In the genomic region with DNA sequence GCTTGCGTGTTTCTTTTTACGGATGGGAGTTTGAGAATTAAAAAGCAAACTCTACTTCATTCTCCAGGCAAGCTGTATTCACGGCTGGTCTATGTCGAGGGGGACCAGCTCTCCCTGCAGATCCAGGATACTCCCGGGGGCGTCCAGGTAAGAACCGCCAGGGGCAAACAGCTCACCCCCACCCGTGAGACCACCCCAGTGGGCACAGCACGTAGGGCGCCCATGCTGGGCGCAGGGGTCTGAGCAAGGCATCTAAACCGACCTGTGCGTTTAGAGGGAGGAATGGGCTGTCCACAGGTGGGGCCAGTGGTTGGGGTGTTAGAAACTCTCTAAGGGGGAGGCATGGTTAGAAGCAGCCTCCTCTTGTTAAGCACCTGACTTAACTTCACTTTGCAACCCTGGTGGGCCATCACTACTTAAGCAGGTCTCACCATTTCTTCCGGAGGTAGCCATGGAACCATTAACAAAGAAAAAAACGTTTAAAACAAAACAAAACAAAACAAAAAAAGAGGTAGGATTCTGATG, we compare ENCODE assay signal across 9 cellular contexts. TPM values are rescaled to one million over a fixed set of nuclear protein-coding genes. Genes with fewer than 3 reads are reported as not detected.
DNase-seq lines count a peak whose midpoint lies in the region; ATAC-seq and TF ChIP-seq lines count a peak whose summit lies in the region.
"Had no signal": no experiment of that assay in that cellular context is flagged by ENCODE, and none has a peak within 500 bp of the region (broad histone marks: within the 10 kb centered on the region; RNA-seq: fewer than 3 reads in every experiment).

No MANE protein-coding gene starts in this region.

- H3K4me3 Mint-ChIP-seq in activated naive CD4-positive, alpha-beta T cell treated with anti-CD3 and anti-CD28 coated beads for 36 hours = peak overlapping the region; percentile 83
- peak overlapping the region; percentile 84 for H3K4me3 Mint-ChIP-seq in mesothelial cell of epicardium

- peaks cover 6% of the 10 kb centered on the region for H3K4me1 Mint-ChIP-seq in activated naive CD4-positive, alpha-beta T cell treated with anti-CD3 and anti-CD28 coated beads for 36 hours (ENCODE audit: low read depth)
- peaks cover 46% of the 10 kb centered on the region for H3K4me1 Mint-ChIP-seq in mesothelial cell of epicardium

- H3K36me3 ChIP-seq in mammary epithelial cell (ENCODE audit: insufficient read depth, low read length) = no peaks in the 10 kb centered on the region
- peaks cover 0 to 4% (median 0%) of the 10 kb centered on the region in 4 donors for H3K36me3 ChIP-seq in upper lobe of left lung

- dilution Hi-C loops in mammary epithelial cell (cut with HindIII; ENCODE audit: low sequenced_read_pairs) = no loop called here

- TF ChIP-seq POLR2A in upper lobe of left lung (IDR thresholded peaks at IDR 0.05) = no peak

- H3K27ac Mint-ChIP-seq in activated naive CD4-positive, alpha-beta T cell treated with anti-CD3 and anti-CD28 coated beads for 36 hours = no peak overlapping the region
- peak overlapping the region; percentile 37 for H3K27ac Mint-ChIP-seq in mesothelial cell of epicardium

- H3K27me3 Mint-ChIP-seq in activated naive CD4-positive, alpha-beta T cell treated with anti-CD3 and anti-CD28 coated beads for 36 hours (ENCODE audit: low read depth) = peaks cover 3% of the 10 kb centered on the region
- peaks cover 1% of the 10 kb centered on the region for H3K27me3 Mint-ChIP-seq in mesothelial cell of epicardium (ENCODE audit: low read depth)

- H3K27me3 ChIP-seq in mammary epithelial cell (ENCODE audit: insufficient read depth, low read length) (no peaks in the 10 kb centered on the region), upper lobe of left lung (no peaks in the 10 kb centered on the region)

- no peak for DNase-seq in activated naive CD4-positive, alpha-beta T cell treated with anti-CD3 and anti-CD28 coated beads for 36 hours
- DNase-seq in activated naive CD4-positive, alpha-beta T cell (lab: John Stamatoyannopoulos, UW) = no peak
- no peak for DNase-seq in mammary epithelial cell
- no peak for DNase-seq in mesothelial cell of epicardium (ENCODE audit: low spot score in 2 of 2, unreplicated experiment in 2 of 2)
- peak in 1 of 2 donors; percentile 59 for DNase-seq in upper lobe of left lung
- DNase-seq in effector CD8-positive, alpha-beta T cell (lab: John Stamatoyannopoulos, UW) = no peak
- no peak for DNase-seq in ureter (ENCODE audit: low spot score)
- DNase-seq: DMS153 had no signal

- H3K4me3 ChIP-seq in mammary epithelial cell (replicated peaks in 1 of 3; ENCODE audit: insufficient read depth in 1 of 3, low read depth in 2 of 3, low read length in 3 of 3) = peak overlapping the region; percentile 62 to 73 (median 69)
- H3K4me3 ChIP-seq in upper lobe of left lung = peak overlapping the region; percentile 58 to 84 (median 67)

- WGBS in mammary epithelial cell (ENCODE audit: low coverage, missing lambda C conversion rate) = 38% methylated on average over 15 of the region's 15 CpGs
- WGBS in upper lobe of left lung, 2 donors = 53 to 54% methylated on average over 13 to 15 of the region's 15 CpGs

- H3K79me2 ChIP-seq in mammary epithelial cell (ENCODE audit: insufficient read depth, low read length) = no peaks in the 10 kb centered on the region

- peak overlapping the region; percentile 99 for H3K4me2 ChIP-seq in mammary epithelial cell (ENCODE audit: insufficient read depth, low read depth, low read length)

- in situ Hi-C loops in mammary epithelial cell (cut with MboI; ENCODE audit: low sequenced_read_pairs in 2 of 2) = no loop called here

- CTCF ChIA-PET in activated naive CD4-positive, alpha-beta T cell treated with anti-CD3 and anti-CD28 coated beads for 36 hours (lab: Charles Lee) = interaction anchor here (0.7 to 2.7 kb wide), 6 partner anchors 9 to 286 kb away, joined by 3 to 9 read pairs (median 3); no protein-coding TSS in a partner anchor
- CTCF ChIA-PET in mammary epithelial cell (lab: Charles Lee; ENCODE audit: low non-redundant PET) = no interaction called here

- no peak overlapping the region for H3K9ac ChIP-seq in mammary epithelial cell (ENCODE audit: insufficient read depth, low read length)

- no peaks in the 10 kb centered on the region for H3K9me3 ChIP-seq in mammary epithelial cell (replicated peaks; ENCODE audit: insufficient read depth, low read length)
- no peaks in the 10 kb centered on the region for H3K9me3 ChIP-seq in upper lobe of left lung

- no peaks in the 10 kb centered on the region for H3K9me3 Mint-ChIP-seq in activated naive CD4-positive, alpha-beta T cell treated with anti-CD3 and anti-CD28 coated beads for 36 hours
- no peaks in the 10 kb centered on the region for H3K9me3 Mint-ChIP-seq in mesothelial cell of epicardium

- H2AFZ ChIP-seq in mammary epithelial cell (ENCODE audit: low read depth, low read length) = peak overlapping the region; percentile 98

- H3K36me3 Mint-ChIP-seq in activated naive CD4-positive, alpha-beta T cell treated with anti-CD3 and anti-CD28 coated beads for 36 hours (ENCODE audit: low read depth) = no peaks in the 10 kb centered on the region
- no peaks in the 10 kb centered on the region for H3K36me3 Mint-ChIP-seq in mesothelial cell of epicardium

- H3K4me1 ChIP-seq in mammary epithelial cell (ENCODE audit: insufficient read depth, low read length) (peaks cover 7% of the 10 kb centered on the region), upper lobe of left lung (peaks cover 18 to 42% (median 21%) of the 10 kb centered on the region in 4 donors)

- no TSS peak for BruUV-seq in mammary epithelial cell (replicated peaks; lab: Mats Ljungman, UMichigan)

- TF ChIP-seq EP300 in upper lobe of left lung (IDR thresholded peaks at IDR 0.05) = no peak

- intact Hi-C loops in activated naive CD4-positive, alpha-beta T cell treated with anti-CD3 and anti-CD28 coated beads for 36 hours (cut with micrococcal nuclease) = loop anchor here (1.0 to 5.0 kb wide), 3 partner anchors 66 to 99 kb away; a partner anchor contains a TSS
- intact Hi-C loops in mammary epithelial cell (cut with micrococcal nuclease) = loop anchor here (5.0 kb wide), 2 partner anchors 99 to 284 kb away; a partner anchor contains a TSS

- TF ChIP-seq CTCF in mammary epithelial cell (conservative IDR thresholded peaks at IDR 0.05 in 1 of 2, IDR thresholded peaks at IDR 0.05 in 1 of 2; ENCODE audit: extremely low read depth in 1 of 2, insufficient read depth in 1 of 2, low read depth in 1 of 2, low read length in 2 of 2) (no peak), mesothelial cell of epicardium (IDR thresholded peaks at IDR 0.05; ENCODE audit: unreplicated experiment) (no peak), upper lobe of left lung (IDR thresholded peaks at IDR 0.05) (no peak)

- H4K20me1 ChIP-seq in mammary epithelial cell (ENCODE audit: insufficient read depth, low read length) = no peaks in the 10 kb centered on the region

- no peak overlapping the region for H3K27ac ChIP-seq in mammary epithelial cell (ENCODE audit: insufficient read depth, low read depth, low read length)
- H3K27ac ChIP-seq in upper lobe of left lung = peak overlapping the region; percentile 85 to 91 (median 90)

- ATAC-seq in upper lobe of left lung (ENCODE audit: low FRiP score in 2 of 2) (no peak), GM18858 (IDR thresholded peaks at IDR 0.05; ENCODE audit: unreplicated experiment) (no peak)

RNA-seq across cellular contexts. Expression of a gene that starts 1.0 kb away (rescaled TPM):
- total RNA-seq in activated naive CD4-positive, alpha-beta T cell treated with anti-CD3 and anti-CD28 coated beads for 36 hours = 1 to 10 TPM; 1.5 to 1.6 TPM
- 1 to 10 TPM; 1.6 to 2.2 TPM for total RNA-seq in mammary epithelial cell
- 1.5 TPM for polyA plus RNA-seq in mammary epithelial cell
- polyA minus RNA-seq in mammary epithelial cell = not detected
- total RNA-seq in mesothelial cell of epicardium = 8.8 to 10.5 TPM (median 9.1 TPM) in 3 replicates
- 10 to 100 TPM; 11.5 to 28.4 (median 17.0) TPM for total RNA-seq in upper lobe of left lung
- total RNA-seq in ureter = 33.2 TPM

RNA-seq across cellular contexts. Expression of a gene that starts 20.3 kb away (rescaled TPM):
- total RNA-seq in activated naive CD4-positive, alpha-beta T cell treated with anti-CD3 and anti-CD28 coated beads for 36 hours = 1,000 to 10,000 TPM; 1,766 to 1,839 TPM
- total RNA-seq in mammary epithelial cell = 100 to 1,000 TPM; 422 to 818 TPM
- polyA plus RNA-seq in mammary epithelial cell = 1,234 TPM
- 245 TPM for polyA minus RNA-seq in mammary epithelial cell
- 851 to 889 TPM (median 875 TPM) in 3 replicates for total RNA-seq in mesothelial cell of epicardium
- total RNA-seq in upper lobe of left lung = 100 to 1,000 TPM; 158 to 853 (median 524) TPM
- 1,153 TPM for total RNA-seq in ureter
